Comparison of ENCODE assay signal across 16 cellular contexts in the genomic region with DNA sequence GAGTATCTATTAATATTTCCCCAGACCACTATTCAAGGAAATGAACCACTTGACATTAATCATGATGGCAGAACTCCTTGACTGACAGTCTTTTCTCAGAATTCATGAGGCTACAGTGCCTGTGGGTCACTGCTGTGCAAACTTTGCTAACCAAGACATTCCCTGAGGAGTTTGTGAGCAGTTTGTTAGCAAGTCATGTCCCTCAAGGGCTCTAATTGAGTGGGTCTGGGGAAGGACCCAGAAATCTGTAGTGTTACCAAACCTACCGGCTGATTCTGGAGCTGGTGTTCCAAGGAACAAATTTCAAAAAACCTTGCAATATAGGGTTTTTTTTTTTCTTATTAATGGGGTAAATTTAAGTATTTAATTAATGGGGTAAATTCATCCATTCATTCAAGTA.
DNase-seq lines count a peak whose midpoint lies in the region; ATAC-seq and TF ChIP-seq lines count a peak whose summit lies in the region.
"Had no signal": no experiment of that assay in that cellular context is flagged by ENCODE, and none has a peak within 500 bp of the region (broad histone marks: within the 10 kb centered on the region; RNA-seq: fewer than 3 reads in every experiment).

No MANE protein-coding gene starts in this region.

- H3K9me3 ChIP-seq in heart left ventricle (peaks cover 0 to 7% (median 2%) of the 10 kb centered on the region in 12 donors), adipocyte (ENCODE audit: control insufficient read depth, low read length) (no peaks in the 10 kb centered on the region), mesenchymal stem cell (ENCODE audit: control insufficient read depth, low read length) (no peaks in the 10 kb centered on the region)
- H3K9me3 ChIP-seq: HAP-1 had no signal

- H2BK5ac ChIP-seq in mesenchymal stem cell (ENCODE audit: low read depth, low read length, poor library complexity, severe bottlenecking) = no peak overlapping the region

- intact Hi-C loops in Right ventricle myocardium superior (cut with DNase I) (no loop called here), heart left ventricle (cut with DNase I) (no loop called here), sciatic nerve (cut with DNase I) (no loop called here)

- no peak overlapping the region for H4K91ac ChIP-seq in mesenchymal stem cell (ENCODE audit: low read length)

- no peak for DNase-seq in Right ventricle myocardium superior
- DNase-seq in heart left ventricle = no peak
- no peak for DNase-seq in adipocyte (ENCODE audit: low read depth)
- DNase-seq in mesenchymal stem cell = no peak
- no peak for DNase-seq in sciatic nerve (ENCODE audit: low spot score)
- no peak for DNase-seq in G401 (ENCODE audit: low spot score)
- no peak for DNase-seq in NCI-H2081 (lab: John Stamatoyannopoulos, UW)
- DNase-seq: 8988T; Calu3; CD8-positive, alpha-beta T cell; DMS79 treated with DMSO at 0.1 percent for 48 hours; GM23248 had no signal

- H2BK12ac ChIP-seq in mesenchymal stem cell (ENCODE audit: low read length in 2 of 2) = no peak overlapping the region

- no peak overlapping the region for H3K23ac ChIP-seq in mesenchymal stem cell (ENCODE audit: low read length in 2 of 2)

- ATAC-seq in Right ventricle myocardium superior (ENCODE audit: poor library complexity) (peak; percentile 28), heart left ventricle (no peak), sciatic nerve (peak; percentile 63), GM19035 (IDR thresholded peaks at IDR 0.05; ENCODE audit: unreplicated experiment) (no peak)
- ATAC-seq: CD8-positive, alpha-beta T cell; GM12878 had no signal

- H3K27ac ChIP-seq in heart left ventricle (peak overlapping the region in 3 of 12 donors; percentile 3 to 34 (median 13)), mesenchymal stem cell (ENCODE audit: low read length, poor library complexity, severe bottlenecking) (no peak overlapping the region)
- H3K27ac ChIP-seq: BLaER1 treated with 17β-estradiol and CSF1 and Interleukin-3, amounts not matched to agents 10 nM and 100 nM; GM23248 had no signal

- H3K4me2 ChIP-seq in mesenchymal stem cell (ENCODE audit: low read length, poor library complexity, severe bottlenecking) = no peak overlapping the region

- H3K36me3 ChIP-seq in heart left ventricle (no peaks in the 10 kb centered on the region), adipocyte (ENCODE audit: control insufficient read depth, insufficient read depth, low read length, severe bottlenecking) (no peaks in the 10 kb centered on the region), mesenchymal stem cell (ENCODE audit: control insufficient read depth in 1 of 2, insufficient read depth in 2 of 2, low read depth in 1 of 2, low read length in 2 of 2) (no peaks in the 10 kb centered on the region)
- H3K36me3 ChIP-seq: BLaER1 treated with 17β-estradiol and CSF1 and Interleukin-3, amounts not matched to agents 10 nM and 100 nM; HAP-1 had no signal

- no peak for TF ChIP-seq POLR2A in heart left ventricle (IDR thresholded peaks at IDR 0.05)

- no peak overlapping the region for H3K4ac ChIP-seq in mesenchymal stem cell (ENCODE audit: low read depth in 1 of 2, low read length in 2 of 2)

- no peak overlapping the region for H3K18ac ChIP-seq in mesenchymal stem cell (ENCODE audit: low read depth in 1 of 2, low read length in 2 of 2)

- H3K4me3 ChIP-seq in heart left ventricle (no peak overlapping the region), adipocyte (ENCODE audit: low read length) (peak overlapping the region; percentile 64), mesenchymal stem cell (ENCODE audit: insufficient read depth in 1 of 2, low read depth in 1 of 2, low read length in 2 of 2) (peak overlapping the region in 1 of 2 experiments; percentile 21)
- H3K4me3 ChIP-seq: BLaER1 treated with 17β-estradiol and CSF1 and Interleukin-3, amounts not matched to agents 10 nM and 100 nM; GM12878; GM23248; HAP-1 had no signal

- no peak overlapping the region for H2AFZ ChIP-seq in mesenchymal stem cell (ENCODE audit: low read depth, low read length)
- H2AFZ ChIP-seq: GM23248 had no signal

- H2BK15ac ChIP-seq in mesenchymal stem cell (ENCODE audit: low read depth, poor library complexity, severe bottlenecking) = no peak overlapping the region

- no peak overlapping the region for H2BK120ac ChIP-seq in mesenchymal stem cell (ENCODE audit: low read depth, low read length)

- H3K27me3 ChIP-seq in heart left ventricle (no peaks in the 10 kb centered on the region), adipocyte (replicated peaks; ENCODE audit: control insufficient read depth, insufficient read depth, low read length) (no peaks in the 10 kb centered on the region), mesenchymal stem cell (ENCODE audit: control insufficient read depth in 1 of 2, insufficient read depth in 1 of 2, low read length in 2 of 2) (no peaks in the 10 kb centered on the region)
- H3K27me3 ChIP-seq: BLaER1 treated with 17β-estradiol and CSF1 and Interleukin-3, amounts not matched to agents 10 nM and 100 nM had no signal

- 77 to 100% (median 84%) methylated on average over 1 of the region's 1 CpG for WGBS in heart left ventricle, 4 donors
- WGBS in mesenchymal stem cell = no CpG with 5 or more reads among the region's 1 CpG

- no peak overlapping the region for H3K14ac ChIP-seq in mesenchymal stem cell (ENCODE audit: low read length in 2 of 2)

- H3K79me1 ChIP-seq in mesenchymal stem cell (replicated peaks; ENCODE audit: low read length, poor library complexity, severe bottlenecking) = no peaks in the 10 kb centered on the region

- H4K8ac ChIP-seq in mesenchymal stem cell (ENCODE audit: low read length) = no peak overlapping the region

- no peak for TF ChIP-seq CTCF in heart left ventricle (IDR thresholded peaks at IDR 0.05)

- in situ Hi-C loops in G401 (cut with HindIII; ENCODE audit: low sequenced_read_pairs) = no loop called here

- H3K9ac ChIP-seq in adipocyte (ENCODE audit: low read length) (peak overlapping the region; percentile 46), mesenchymal stem cell (ENCODE audit: low read length) (peak overlapping the region; percentile 83)
- H3K9ac ChIP-seq: BLaER1 treated with 17β-estradiol and CSF1 and Interleukin-3, amounts not matched to agents 10 nM and 100 nM; GM23248 had no signal

- H2AK5ac ChIP-seq in mesenchymal stem cell (ENCODE audit: low read length, severe bottlenecking) = no peak overlapping the region

- H3K4me1 ChIP-seq in heart left ventricle = peaks cover 0 to 1% (median 0%) of the 10 kb centered on the region in 12 donors
- H3K4me1 ChIP-seq in adipocyte (ENCODE audit: control insufficient read depth, insufficient read depth, low read length) = peaks cover 38% of the 10 kb centered on the region
- peaks cover 6% of the 10 kb centered on the region for H3K4me1 ChIP-seq in mesenchymal stem cell (ENCODE audit: control insufficient read depth, insufficient read depth, low read depth, low read length)
- H3K4me1 ChIP-seq: BLaER1 treated with 17β-estradiol and CSF1 and Interleukin-3, amounts not matched to agents 10 nM and 100 nM; HAP-1 had no signal

Comparison
In these comparisons a context has a peak if more than half of its experiments do, and no peak if none do; other contexts are left out.
1. ATAC-seq: peak in Right ventricle myocardium superior (single experiment) and sciatic nerve (single experiment); none in heart left ventricle (0 of 4) and GM19035 (single experiment).